In genomic region chr6:32799740-32800139, GRCh38 we compare ENCODE assay signal across 1 cellular context.
TF ChIP-seq lines count a peak whose summit lies in the region.

No MANE protein-coding gene starts in this region.

TF ChIP-seq in K562, 482 proteins besides CTCF, POLR2A, EP300 and RAD21:
- TF ChIP-seq ESRRA (IDR thresholded peaks at IDR 0.05; ENCODE audit: borderline replicate concordance, low read depth), result peak; percentile 91
- no peak for TF ChIP-seq HMG20A (CRISPR knock-in tag; conservative IDR thresholded peaks at IDR 0.05)
